Comparison of ENCODE assay signal across 17 cellular contexts in genomic region chr11:44804449-44805151, GRCh38.
DNase-seq lines count a peak whose midpoint lies in the region; ATAC-seq and TF ChIP-seq lines count a peak whose summit lies in the region.
"Had no signal": no experiment of that assay in that cellular context is flagged by ENCODE, and none has a peak within 500 bp of the region (broad histone marks: within the 10 kb centered on the region; RNA-seq: fewer than 3 reads in every experiment).

No MANE protein-coding gene starts in this region.

- POLR2A ChIA-PET in activated CD4-positive, alpha-beta T cell treated with anti-CD3 and anti-CD28 coated beads for 36 hours (lab: Charles Lee), result no interaction called here

- intact Hi-C loops in activated CD4-positive, alpha-beta T cell treated with anti-CD3 and anti-CD28 coated beads for 36 hours (cut with DNase I, micrococcal nuclease), result no loop called here

- CTCF ChIA-PET in activated CD4-positive, alpha-beta T cell treated with anti-CD3 and anti-CD28 coated beads for 36 hours (lab: Charles Lee), result interaction anchor here (0.5 kb wide), 1 partner anchor 85 kb away, joined by 3 read pairs; no protein-coding TSS in a partner anchor

- peak overlapping the region; percentile 54 to 78 (median 57) for H3K4me3 Mint-ChIP-seq in nephron
- H3K4me3 Mint-ChIP-seq in type B pancreatic cell, result peak overlapping the region; percentile 67
- no peak overlapping the region for H3K4me3 Mint-ChIP-seq in activated CD4-positive, alpha-beta T cell treated with anti-CD3 and anti-CD28 coated beads for 36 hours
- H3K4me3 Mint-ChIP-seq: activated CD4-positive, alpha-beta T cell treated with anti-CD3 and anti-CD28 coated beads, Interleukin-2, amount 10 ng/mL, durations not matched to agents 7 days and 5 days; activated naive CD8-positive, alpha-beta T cell treated with anti-CD3 and anti-CD28 coated beads, Interleukin-2, amount 10 ng/mL, durations not matched to agents 7 days and 5 days; naive thymus-derived CD4-positive, alpha-beta T cell; stimulated activated memory B cell treated with anti-CD40 and anti-IgM and Interleukin-4, amounts not matched to agents 10 μg/mL and 1 μg/mL and 100 μg/mL, for 72 hours had no signal

- no peaks in the 10 kb centered on the region for H3K36me3 Mint-ChIP-seq in nephron (ENCODE audit: low read depth)
- H3K36me3 Mint-ChIP-seq in type B pancreatic cell, result no peaks in the 10 kb centered on the region
- H3K36me3 Mint-ChIP-seq in activated CD4-positive, alpha-beta T cell treated with anti-CD3 and anti-CD28 coated beads for 36 hours (ENCODE audit: low read depth), result no peaks in the 10 kb centered on the region
- H3K36me3 Mint-ChIP-seq: activated naive CD8-positive, alpha-beta T cell treated with anti-CD3 and anti-CD28 coated beads, Interleukin-2, amount 10 ng/mL, durations not matched to agents 7 days and 5 days; stimulated activated memory B cell treated with anti-CD40 and anti-IgM and Interleukin-4, amounts not matched to agents 10 μg/mL and 1 μg/mL and 100 μg/mL, for 72 hours had no signal

- H3K9me3 Mint-ChIP-seq in nephron (no peaks in the 10 kb centered on the region), type B pancreatic cell (no peaks in the 10 kb centered on the region)
- H3K9me3 Mint-ChIP-seq in activated CD4-positive, alpha-beta T cell treated with anti-CD3 and anti-CD28 coated beads for 36 hours (ENCODE audit: low read depth), result no peaks in the 10 kb centered on the region
- H3K9me3 Mint-ChIP-seq: activated CD4-positive, alpha-beta T cell treated with anti-CD3 and anti-CD28 coated beads, Interleukin-2, amount 10 ng/mL, durations not matched to agents 7 days and 5 days; activated naive CD8-positive, alpha-beta T cell treated with anti-CD3 and anti-CD28 coated beads, Interleukin-2, amount 10 ng/mL, durations not matched to agents 7 days and 5 days; stimulated activated memory B cell treated with anti-CD40 and anti-IgM and Interleukin-4, amounts not matched to agents 10 μg/mL and 1 μg/mL and 100 μg/mL, for 72 hours had no signal

- H3K4me1 Mint-ChIP-seq in nephron, result peaks cover 72% of the 10 kb centered on the region
- H3K4me1 Mint-ChIP-seq in type B pancreatic cell (ENCODE audit: unreplicated experiment), result peaks cover 61% of the 10 kb centered on the region
- no peaks in the 10 kb centered on the region for H3K4me1 Mint-ChIP-seq in activated CD4-positive, alpha-beta T cell treated with anti-CD3 and anti-CD28 coated beads for 36 hours
- H3K4me1 Mint-ChIP-seq: activated CD4-positive, alpha-beta T cell treated with anti-CD3 and anti-CD28 coated beads, Interleukin-2, amount 10 ng/mL, durations not matched to agents 7 days and 5 days; activated naive CD8-positive, alpha-beta T cell treated with anti-CD3 and anti-CD28 coated beads, Interleukin-2, amount 10 ng/mL, durations not matched to agents 7 days and 5 days; stimulated activated memory B cell treated with anti-CD40 and anti-IgM and Interleukin-4, amounts not matched to agents 10 μg/mL and 1 μg/mL and 100 μg/mL, for 72 hours had no signal

- DNase-seq in NCI-H69 (lab: John Stamatoyannopoulos, UW) (peak; percentile 17), fibroblast of peridontal ligament (ENCODE audit: extremely low read depth) (peak; percentile 15), type B pancreatic cell (ENCODE audit: extremely low spot score, unreplicated experiment) (no peak), NCI-H1694 treated with DMSO at 0.1 percent for 48 hours (lab: John Stamatoyannopoulos, UW) (no peak), SKM-1 treated with dmso at 0.1 percent for 144 hours (lab: John Stamatoyannopoulos, UW; ENCODE audit: unreplicated experiment) (no peak), omental fat pad (ENCODE audit: low spot score) (no peak)
- DNase-seq in activated CD4-positive, alpha-beta T cell treated with anti-CD3 and anti-CD28 coated beads for 36 hours, result no peak
- DNase-seq: activated CD4-positive, alpha-beta T cell treated with anti-CD3 and anti-CD28 coated beads, Interleukin-2, amount 10 ng/mL, durations not matched to agents 7 days and 5 days; activated naive CD8-positive, alpha-beta T cell treated with anti-CD3 and anti-CD28 coated beads, Interleukin-2, amount 10 ng/mL, durations not matched to agents 7 days and 5 days; activated T-cell treated with anti-CD3 and anti-CD28 coated beads, Interleukin-2, amount 50 U/mL, for 1 hour; KBM-7; naive thymus-derived CD4-positive, alpha-beta T cell; NCI-H1092; T1000 had no signal

- ATAC-seq in activated CD4-positive, alpha-beta T cell treated with anti-CD3 and anti-CD28 coated beads for 36 hours, result no peak
- no peak for ATAC-seq in omental fat pad (ENCODE audit: low FRiP score)
- ATAC-seq: HCT116; naive thymus-derived CD4-positive, alpha-beta T cell; stimulated activated memory B cell treated with anti-CD40 and anti-IgM and Interleukin-4, amounts not matched to agents 10 μg/mL and 1 μg/mL and 100 μg/mL, for 72 hours had no signal

- H3K27me3 Mint-ChIP-seq in nephron (ENCODE audit: low read depth), result peaks cover 13% of the 10 kb centered on the region
- H3K27me3 Mint-ChIP-seq in type B pancreatic cell, result no peaks in the 10 kb centered on the region
- no peaks in the 10 kb centered on the region for H3K27me3 Mint-ChIP-seq in activated CD4-positive, alpha-beta T cell treated with anti-CD3 and anti-CD28 coated beads for 36 hours

- no peak for TF ChIP-seq CTCF in nephron (IDR thresholded peaks at IDR 0.05; ENCODE audit: unreplicated experiment in 3 of 3)
- TF ChIP-seq CTCF in type B pancreatic cell (conservative IDR thresholded peaks at IDR 0.05), result no peak
- no peak for TF ChIP-seq CTCF in omental fat pad (IDR thresholded peaks at IDR 0.05)

- H3K27ac Mint-ChIP-seq in nephron (peak overlapping the region; percentile 96 to 100 (median 98)), type B pancreatic cell (peak overlapping the region; percentile 61)
- H3K27ac Mint-ChIP-seq in activated CD4-positive, alpha-beta T cell treated with anti-CD3 and anti-CD28 coated beads for 36 hours, result no peak overlapping the region
- H3K27ac Mint-ChIP-seq: activated CD4-positive, alpha-beta T cell treated with anti-CD3 and anti-CD28 coated beads, Interleukin-2, amount 10 ng/mL, durations not matched to agents 7 days and 5 days; activated naive CD8-positive, alpha-beta T cell treated with anti-CD3 and anti-CD28 coated beads, Interleukin-2, amount 10 ng/mL, durations not matched to agents 7 days and 5 days; stimulated activated memory B cell treated with anti-CD40 and anti-IgM and Interleukin-4, amounts not matched to agents 10 μg/mL and 1 μg/mL and 100 μg/mL, for 72 hours had no signal

Comparison
In these comparisons a context has a peak if more than half of its experiments do, and no peak if none do; other contexts are left out.
1. DNase-seq: peak in NCI-H69 (single experiment) and fibroblast of peridontal ligament (single experiment); none in type B pancreatic cell (single experiment), activated CD4-positive, alpha-beta T cell treated with anti-CD3 and anti-CD28 coated beads for 36 hours (single experiment), NCI-H1694 treated with DMSO at 0.1 percent for 48 hours (single experiment), SKM-1 treated with dmso at 0.1 percent for 144 hours (single experiment) and omental fat pad (single experiment).